ENCODE assay signal across 25 cellular contexts in genomic region chr13:34046457-34046856, GRCh38.
"Had no signal": no experiment of that assay in that cellular context is flagged by ENCODE, and none has a peak within 500 bp of the region (broad histone marks: within the 10 kb centered on the region; RNA-seq: fewer than 3 reads in every experiment).

No MANE protein-coding gene starts in this region.

- H3K27ac Mint-ChIP-seq: endodermal cell; natural killer cell treated with Interleukin-12 subunit alpha and Interleukin-12 subunit beta and Interleukin-15 and Interleukin-18, amount 100 ng/mL, for 72 hours; stimulated activated effector memory CD8-positive, alpha-beta T cell treated with anti-CD3 and anti-CD28 coated beads, Interleukin-12 subunit alpha, Interleukin-12 subunit beta, amount 100 ng/mL, for 72 hours had no signal

- H3K27me3 ChIP-seq: colonic mucosa, heart left ventricle, testis, tibial nerve, upper lobe of right lung, vagina had no signal

- H3K27ac ChIP-seq: colonic mucosa, heart left ventricle, parathyroid adenoma, prostate gland, testis, tibial nerve, upper lobe of right lung, vagina had no signal

- H3K4me1 Mint-ChIP-seq: endodermal cell; stimulated activated effector memory CD8-positive, alpha-beta T cell treated with anti-CD3 and anti-CD28 coated beads, Interleukin-12 subunit alpha, Interleukin-12 subunit beta, amount 100 ng/mL, for 72 hours had no signal

- H3K4me1 ChIP-seq: colonic mucosa, heart left ventricle, parathyroid adenoma, prostate gland, testis, upper lobe of right lung, vagina had no signal

- H3K36me3 ChIP-seq: colonic mucosa, heart left ventricle, prostate gland, tibial nerve, upper lobe of right lung, vagina had no signal

- H3K9me3 Mint-ChIP-seq: stimulated activated effector memory CD8-positive, alpha-beta T cell treated with anti-CD3 and anti-CD28 coated beads, Interleukin-12 subunit alpha, Interleukin-12 subunit beta, amount 100 ng/mL, for 72 hours had no signal

- DNase-seq: colonic mucosa; dermis blood vessel endothelial cell; effector CD4-positive, alpha-beta T cell; endodermal cell; erythroblast; heart left ventricle; hippocampal formation; left colon; left ventricle myocardium superior; mesenchymal stem cell; midbrain; occipital lobe; stimulated activated CD4-positive, alpha-beta T cell treated with anti-CD3 and anti-CD28 coated beads, Interleukin-2, amount 100 ng/mL, for 48 hours; stimulated activated naive CD8-positive, alpha-beta T cell treated with anti-CD3 and anti-CD28 coated beads, Interleukin-15, Interleukin-2, amounts not matched to agents 100 U/mL and 50 U/mL, for 24 hours; testis; upper lobe of right lung had no signal

- H3K36me3 Mint-ChIP-seq: natural killer cell treated with Interleukin-12 subunit alpha and Interleukin-12 subunit beta and Interleukin-15 and Interleukin-18, amount 100 ng/mL, for 72 hours; stimulated activated effector memory CD8-positive, alpha-beta T cell treated with anti-CD3 and anti-CD28 coated beads, Interleukin-12 subunit alpha, Interleukin-12 subunit beta, amount 100 ng/mL, for 72 hours had no signal

- H3K4me3 ChIP-seq: colonic mucosa, heart left ventricle, lung, prostate gland, skin epidermis, testis, tibial nerve, upper lobe of right lung, vagina had no signal

- H3K27me3 Mint-ChIP-seq: natural killer cell treated with Interleukin-12 subunit alpha and Interleukin-12 subunit beta and Interleukin-15 and Interleukin-18, amount 100 ng/mL, for 72 hours had no signal

- H3K4me3 Mint-ChIP-seq: endodermal cell; natural killer cell treated with Interleukin-12 subunit alpha and Interleukin-12 subunit beta and Interleukin-15 and Interleukin-18, amount 100 ng/mL, for 72 hours; stimulated activated effector memory CD8-positive, alpha-beta T cell treated with anti-CD3 and anti-CD28 coated beads, Interleukin-12 subunit alpha, Interleukin-12 subunit beta, amount 100 ng/mL, for 72 hours had no signal

- H3K9me3 ChIP-seq: colonic mucosa, prostate gland, testis, upper lobe of right lung, vagina had no signal

- ATAC-seq: heart left ventricle; left colon; left ventricle myocardium superior; natural killer cell treated with Interleukin-12 subunit alpha and Interleukin-12 subunit beta and Interleukin-15 and Interleukin-18, amount 100 ng/mL, for 72 hours; sciatic nerve; stimulated activated effector memory CD8-positive, alpha-beta T cell treated with anti-CD3 and anti-CD28 coated beads, Interleukin-12 subunit alpha, Interleukin-12 subunit beta, amount 100 ng/mL, for 72 hours; stimulated activated naive CD8-positive, alpha-beta T cell treated with anti-CD3 and anti-CD28 coated beads, Interleukin-15, Interleukin-2, amounts not matched to agents 100 U/mL and 50 U/mL, for 24 hours; upper lobe of right lung had no signal
